8 cellular contexts compared by ENCODE assay signal in the genomic region with DNA sequence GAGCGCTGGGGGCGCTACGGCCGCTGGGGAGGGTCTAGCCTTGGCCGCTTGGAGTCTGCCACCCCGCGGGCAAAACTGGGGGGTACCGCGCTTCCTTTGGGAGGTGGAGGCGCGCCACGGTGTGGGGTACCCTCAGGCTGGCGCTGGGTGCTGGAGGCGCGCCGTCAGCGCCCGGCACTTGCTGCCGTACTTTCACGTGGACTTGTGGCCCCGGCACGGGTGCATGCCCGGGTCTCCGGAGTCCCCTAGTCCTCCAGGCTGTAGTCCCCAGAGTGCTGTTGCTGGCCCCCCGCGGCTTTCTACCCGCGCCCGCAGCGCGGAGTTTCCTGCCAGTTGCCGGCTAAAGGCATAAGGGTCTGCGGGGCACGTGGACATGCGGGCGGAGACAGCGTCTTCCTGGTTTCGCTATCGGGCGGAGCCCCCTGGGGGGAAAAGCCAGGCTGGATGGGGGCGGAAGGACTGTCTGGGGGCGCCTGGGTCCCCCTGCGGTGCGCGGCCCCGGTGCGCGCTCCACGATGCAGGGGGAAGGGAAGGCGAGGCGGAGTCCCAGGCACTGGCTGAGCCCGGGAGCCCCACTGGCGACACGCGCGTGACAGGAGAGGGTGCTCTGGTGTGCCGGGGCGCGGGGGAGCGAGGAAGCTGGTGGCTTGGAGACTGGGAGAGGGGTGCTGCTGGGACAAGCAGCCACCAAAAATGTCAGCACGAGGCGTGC. TPM values are rescaled to one million over a fixed set of nuclear protein-coding genes. Genes with fewer than 3 reads are reported as not detected.
DNase-seq lines count a peak whose midpoint lies in the region; ATAC-seq and TF ChIP-seq lines count a peak whose summit lies in the region.

No MANE protein-coding gene starts in this region.

- peaks cover 0 to 31% (median 11%) of the 10 kb centered on the region in 4 donors for H3K4me1 ChIP-seq in liver (ENCODE audit: control insufficient read depth in 4 of 4, insufficient read depth in 4 of 4, low read length in 3 of 4)

- H3K36me3 ChIP-seq in liver (ENCODE audit: control insufficient read depth in 4 of 4, insufficient read depth in 3 of 4, low read depth in 1 of 4, low read length in 3 of 4), result no peaks in the 10 kb centered on the region

- peak; percentile 32 for ATAC-seq in GM21619 (IDR thresholded peaks at IDR 0.05; ENCODE audit: unreplicated experiment)

- DNase-seq in GM03348 (ENCODE audit: low spot score), result peak; percentile 44
- peak; percentile 54 for DNase-seq in Jurkat, Clone E6-1 (ENCODE audit: low read depth, low spot score)
- peak; percentile 28 for DNase-seq in activated CD4-positive, alpha-beta T cell treated with anti-CD3 and anti-CD28 coated beads for 1 hour
- peak; percentile 32 to 33 for DNase-seq in stimulated activated CD4-positive, alpha-beta T cell treated with anti-CD3 and anti-CD28 coated beads, Interleukin-4, amount 100 ng/mL, for 48 hours (ENCODE audit: low read depth in 2 of 2)
- DNase-seq in OCI-M2 (lab: John Stamatoyannopoulos, UW; ENCODE audit: unreplicated experiment), result no peak

- H3K9ac ChIP-seq in liver (ENCODE audit: low read depth in 1 of 2, low read length in 2 of 2), result peak overlapping the region; percentile 9 to 48

- no peak for TF ChIP-seq CTCF in liver (IDR thresholded peaks at IDR 0.05; ENCODE audit: low read depth, low read length, missing input control)

- WGBS in liver, result under 1% methylated on average over 62 of the region's 62 CpGs

- H3K4me3 ChIP-seq in Jurkat, Clone E6-1 (ENCODE audit: low read length), result peak overlapping the region; percentile 76
- H3K4me3 ChIP-seq in liver (ENCODE audit: low read depth in 1 of 3, low read length in 3 of 3), result peak overlapping the region; percentile 80 to 94 (median 92)

- no peaks in the 10 kb centered on the region for H3K9me3 ChIP-seq in liver (ENCODE audit: control insufficient read depth in 4 of 4, low read length in 3 of 4)

- peak overlapping the region; percentile 77 for H3K27ac ChIP-seq in cingulate gyrus (ENCODE audit: low read depth, low read length)
- peak overlapping the region; percentile 99 for H3K27ac ChIP-seq in liver (ENCODE audit: low read depth in 1 of 2, low read length in 2 of 2)

- H3K27me3 ChIP-seq in liver (ENCODE audit: control insufficient read depth in 4 of 4, insufficient read depth in 4 of 4, low read length in 3 of 4), result no peaks in the 10 kb centered on the region

- TF ChIP-seq RAD21 in liver (IDR thresholded peaks at IDR 0.05), result no peak

TF ChIP-seq in liver, 16 proteins besides CTCF, POLR2A, EP300 and RAD21:
- TF ChIP-seq HNF4A (conservative IDR thresholded peaks at IDR 0.05) (no peak), TAF1 (conservative IDR thresholded peaks at IDR 0.05) (no peak), FOXA1 (IDR thresholded peaks at IDR 0.05) (no peak), GABPA (IDR thresholded peaks at IDR 0.05 in 1 of 2, conservative IDR thresholded peaks at IDR 0.05 in 1 of 2) (no peak), FOXA2 (IDR thresholded peaks at IDR 0.05) (no peak), JUND (IDR thresholded peaks at IDR 0.05) (no peak), RXRA (IDR thresholded peaks at IDR 0.05) (no peak), EGR1 (IDR thresholded peaks at IDR 0.05; ENCODE audit: low read depth in 2 of 2) (no peak), NR2F2 (IDR thresholded peaks at IDR 0.05) (no peak), SP1 (IDR thresholded peaks at IDR 0.05) (no peak), YY1 (IDR thresholded peaks at IDR 0.05) (no peak), HNF4G (IDR thresholded peaks at IDR 0.05) (no peak)
- TF ChIP-seq, protein P1, sequence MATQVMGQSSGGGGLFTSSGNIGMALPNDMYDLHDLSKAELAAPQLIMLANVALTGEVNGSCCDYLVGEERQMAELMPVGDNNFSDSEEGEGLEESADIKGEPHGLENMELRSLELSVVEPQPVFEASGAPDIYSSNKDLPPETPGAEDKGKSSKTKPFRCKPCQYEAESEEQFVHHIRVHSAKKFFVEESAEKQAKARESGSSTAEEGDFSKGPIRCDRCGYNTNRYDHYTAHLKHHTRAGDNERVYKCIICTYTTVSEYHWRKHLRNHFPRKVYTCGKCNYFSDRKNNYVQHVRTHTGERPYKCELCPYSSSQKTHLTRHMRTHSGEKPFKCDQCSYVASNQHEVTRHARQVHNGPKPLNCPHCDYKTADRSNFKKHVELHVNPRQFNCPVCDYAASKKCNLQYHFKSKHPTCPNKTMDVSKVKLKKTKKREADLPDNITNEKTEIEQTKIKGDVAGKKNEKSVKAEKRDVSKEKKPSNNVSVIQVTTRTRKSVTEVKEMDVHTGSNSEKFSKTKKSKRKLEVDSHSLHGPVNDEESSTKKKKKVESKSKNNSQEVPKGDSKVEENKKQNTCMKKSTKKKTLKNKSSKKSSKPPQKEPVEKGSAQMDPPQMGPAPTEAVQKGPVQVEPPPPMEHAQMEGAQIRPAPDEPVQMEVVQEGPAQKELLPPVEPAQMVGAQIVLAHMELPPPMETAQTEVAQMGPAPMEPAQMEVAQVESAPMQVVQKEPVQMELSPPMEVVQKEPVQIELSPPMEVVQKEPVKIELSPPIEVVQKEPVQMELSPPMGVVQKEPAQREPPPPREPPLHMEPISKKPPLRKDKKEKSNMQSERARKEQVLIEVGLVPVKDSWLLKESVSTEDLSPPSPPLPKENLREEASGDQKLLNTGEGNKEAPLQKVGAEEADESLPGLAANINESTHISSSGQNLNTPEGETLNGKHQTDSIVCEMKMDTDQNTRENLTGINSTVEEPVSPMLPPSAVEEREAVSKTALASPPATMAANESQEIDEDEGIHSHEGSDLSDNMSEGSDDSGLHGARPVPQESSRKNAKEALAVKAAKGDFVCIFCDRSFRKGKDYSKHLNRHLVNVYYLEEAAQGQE (IDR thresholded peaks at IDR 0.05), result no peak
- TF ChIP-seq, protein P2, sequence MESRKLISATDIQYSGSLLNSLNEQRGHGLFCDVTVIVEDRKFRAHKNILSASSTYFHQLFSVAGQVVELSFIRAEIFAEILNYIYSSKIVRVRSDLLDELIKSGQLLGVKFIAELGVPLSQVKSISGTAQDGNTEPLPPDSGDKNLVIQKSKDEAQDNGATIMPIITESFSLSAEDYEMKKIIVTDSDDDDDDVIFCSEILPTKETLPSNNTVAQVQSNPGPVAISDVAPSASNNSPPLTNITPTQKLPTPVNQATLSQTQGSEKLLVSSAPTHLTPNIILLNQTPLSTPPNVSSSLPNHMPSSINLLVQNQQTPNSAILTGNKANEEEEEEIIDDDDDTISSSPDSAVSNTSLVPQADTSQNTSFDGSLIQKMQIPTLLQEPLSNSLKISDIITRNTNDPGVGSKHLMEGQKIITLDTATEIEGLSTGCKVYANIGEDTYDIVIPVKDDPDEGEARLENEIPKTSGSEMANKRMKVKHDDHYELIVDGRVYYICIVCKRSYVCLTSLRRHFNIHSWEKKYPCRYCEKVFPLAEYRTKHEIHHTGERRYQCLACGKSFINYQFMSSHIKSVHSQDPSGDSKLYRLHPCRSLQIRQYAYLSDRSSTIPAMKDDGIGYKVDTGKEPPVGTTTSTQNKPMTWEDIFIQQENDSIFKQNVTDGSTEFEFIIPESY (IDR thresholded peaks at IDR 0.05), result no peak
- TF ChIP-seq, protein P3, sequence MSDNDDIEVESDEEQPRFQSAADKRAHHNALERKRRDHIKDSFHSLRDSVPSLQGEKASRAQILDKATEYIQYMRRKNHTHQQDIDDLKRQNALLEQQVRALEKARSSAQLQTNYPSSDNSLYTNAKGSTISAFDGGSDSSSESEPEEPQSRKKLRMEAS (IDR thresholded peaks at IDR 0.05), result no peak
- TF ChIP-seq, protein P4, sequence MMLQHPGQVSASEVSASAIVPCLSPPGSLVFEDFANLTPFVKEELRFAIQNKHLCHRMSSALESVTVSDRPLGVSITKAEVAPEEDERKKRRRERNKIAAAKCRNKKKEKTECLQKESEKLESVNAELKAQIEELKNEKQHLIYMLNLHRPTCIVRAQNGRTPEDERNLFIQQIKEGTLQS (IDR thresholded peaks at IDR 0.05), result no peak
TF ChIP-seq in liver: peak in this region for 0.

RNA-seq across cellular contexts. Expression of a gene that starts 0.7 kb away (rescaled TPM):
- 3.1 TPM for polyA plus RNA-seq in Jurkat, Clone E6-1 (2012; ENCODE audit: insufficient read depth, insufficient read length)
- total RNA-seq in liver, result 1 to 10 TPM in 1 of 2 donors, under 1 TPM in 1; 0.70 to 3.0 TPM
- 1 to 10 TPM in 1 of 2 donors, under 1 TPM in 1; 0.97 to 3.5 TPM for polyA plus RNA-seq in liver
